In genomic region chrX:136063340-136064079, GRCh38 we compare ENCODE assay signal across 12 cellular contexts.
A peak's percentile ranks its signal among the peaks of the same experiment; 100 is the strongest.
DNase-seq lines count a peak whose midpoint lies in the region; ATAC-seq and TF ChIP-seq lines count a peak whose summit lies in the region.
"Had no signal": no experiment of that assay in that cellular context is flagged by ENCODE, and none has a peak within 500 bp of the region (broad histone marks: within the 10 kb centered on the region; RNA-seq: fewer than 3 reads in every experiment).

No MANE protein-coding gene starts in this region.

- H3K36me3 ChIP-seq in smooth muscle cell (ENCODE audit: low read depth) = no peaks in the 10 kb centered on the region
- H3K36me3 ChIP-seq: MG63 had no signal

- no peaks in the 10 kb centered on the region for H3K9me3 ChIP-seq in T-helper 17 cell (ENCODE audit: control insufficient read depth, low read length, poor library complexity, severe bottlenecking)
- no peaks in the 10 kb centered on the region for H3K9me3 ChIP-seq in smooth muscle cell (replicated peaks; ENCODE audit: low read depth)
- H3K9me3 ChIP-seq: MG63 had no signal

- 25% methylated on average over 7 of the region's 7 CpGs for WGBS in smooth muscle cell (ENCODE audit: low lambda C conversion rate)

- H3F3A ChIP-seq in smooth muscle cell (ENCODE audit: low read depth) = no peaks in the 10 kb centered on the region

- no peak overlapping the region for H2AFZ ChIP-seq in smooth muscle cell (ENCODE audit: low read depth)

- H3K4me3 Mint-ChIP-seq in T-helper 17 cell = no peak overlapping the region

- no peaks in the 10 kb centered on the region for H3K4me1 ChIP-seq in smooth muscle cell (ENCODE audit: low read depth)

- H3K79me2 ChIP-seq in smooth muscle cell (ENCODE audit: low read depth) = no peaks in the 10 kb centered on the region

- no peak overlapping the region for H3K4me3 ChIP-seq in smooth muscle cell
- H3K4me3 ChIP-seq: MG63 had no signal

- peaks cover 5% of the 10 kb centered on the region for H3K4me1 Mint-ChIP-seq in T-helper 17 cell

- H3K4me2 ChIP-seq in smooth muscle cell = peak overlapping the region; percentile 57

- no peaks in the 10 kb centered on the region for H3K36me3 Mint-ChIP-seq in T-helper 17 cell (ENCODE audit: low read depth)

- intact Hi-C loops in left cardiac atrium (cut with DNase I) = no loop called here

- no peak for ATAC-seq in T-helper 17 cell
- ATAC-seq in left cardiac atrium = peak in 1 of 2 donors; percentile 50
- ATAC-seq: Panc1 had no signal

- TF ChIP-seq CTCF in smooth muscle cell (IDR thresholded peaks at IDR 0.05; ENCODE audit: borderline replicate concordance, insufficient read depth, poor library complexity, severe bottlenecking) = no peak

- no peaks in the 10 kb centered on the region for H4K20me1 ChIP-seq in smooth muscle cell (ENCODE audit: low read depth)

- H3K27me3 ChIP-seq in smooth muscle cell (ENCODE audit: low read depth) = no peaks in the 10 kb centered on the region
- H3K27me3 ChIP-seq: MG63 had no signal

- H3K9ac ChIP-seq in smooth muscle cell (ENCODE audit: low read depth) = no peak overlapping the region

- no peaks in the 10 kb centered on the region for H3K27me3 Mint-ChIP-seq in T-helper 17 cell

- peak overlapping the region; percentile 76 for H3K27ac ChIP-seq in smooth muscle cell (ENCODE audit: low read depth)

- peak overlapping the region; percentile 87 for H3K27ac Mint-ChIP-seq in T-helper 17 cell

- peak; percentile 39 to 60 for DNase-seq in Kasumi-1 (lab: John Stamatoyannopoulos, UW)
- DNase-seq in T-helper 17 cell = no peak
- peak; percentile 22 for DNase-seq in left cardiac atrium
- DNase-seq in smooth muscle cell (lab: John Stamatoyannopoulos, UW; ENCODE audit: unreplicated experiment) = no peak
- DNase-seq in NCI-H1105 (lab: John Stamatoyannopoulos, UW) = no peak
- no peak for DNase-seq in NCI-H345 (lab: John Stamatoyannopoulos, UW)
- no peak for DNase-seq in NCI-H1436 treated with DMSO at 0.1 percent for 48 hours (lab: John Stamatoyannopoulos, UW)
- DNase-seq: activated effector memory CD4-positive, alpha-beta T cell treated with anti-CD3 and anti-CD28 coated beads, Interleukin-2, amount 50 U/mL, for 16 hours; effector memory CD4-positive, alpha-beta T cell; EL; MG63 had no signal

Comparison
In these comparisons a context has a peak if more than half of its experiments do, and no peak if none do; other contexts are left out.
1. DNase-seq: peak in Kasumi-1 (2 of 2) and left cardiac atrium (single experiment); none in T-helper 17 cell (0 of 3), smooth muscle cell (single experiment), NCI-H1105 (single experiment), NCI-H345 (single experiment) and NCI-H1436 treated with DMSO at 0.1 percent for 48 hours (single experiment).